1 cellular context compared by ENCODE assay signal in the genomic region with DNA sequence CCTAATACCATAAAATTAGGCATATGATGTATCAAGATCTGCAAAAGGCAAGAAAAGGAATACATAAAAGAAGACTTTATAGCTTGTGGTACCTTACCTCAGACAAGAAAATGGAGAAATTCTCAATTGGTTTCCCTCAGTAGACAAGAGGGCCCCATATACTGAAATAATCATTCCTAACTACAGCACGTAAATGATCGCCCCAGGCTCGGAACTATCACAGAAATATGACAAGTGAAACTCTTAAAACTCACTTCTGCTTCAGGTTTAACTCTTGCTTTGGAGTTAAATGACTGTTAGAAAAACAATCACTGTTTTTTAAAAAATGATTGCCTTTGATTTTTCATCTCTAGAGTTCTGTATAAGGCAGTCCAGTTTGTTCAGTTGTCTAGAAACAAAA.
TF ChIP-seq lines count a peak whose summit lies in the region.

No MANE protein-coding gene starts in this region.

TF ChIP-seq in HEK293T, 16 proteins besides CTCF, POLR2A, EP300 and RAD21 (continued from another document):
- TF ChIP-seq FOXM1 (IDR thresholded peaks at IDR 0.05; ENCODE audit: borderline replicate concordance), result no peak
- no peak for TF ChIP-seq ELF4 (IDR thresholded peaks at IDR 0.05)
- TF ChIP-seq NFRKB (IDR thresholded peaks at IDR 0.05), result no peak
- no peak for TF ChIP-seq HDGF (IDR thresholded peaks at IDR 0.05; ENCODE audit: borderline replicate concordance)
- no peak for TF ChIP-seq TARDBP (IDR thresholded peaks at IDR 0.05)
- TF ChIP-seq, protein P1, sequence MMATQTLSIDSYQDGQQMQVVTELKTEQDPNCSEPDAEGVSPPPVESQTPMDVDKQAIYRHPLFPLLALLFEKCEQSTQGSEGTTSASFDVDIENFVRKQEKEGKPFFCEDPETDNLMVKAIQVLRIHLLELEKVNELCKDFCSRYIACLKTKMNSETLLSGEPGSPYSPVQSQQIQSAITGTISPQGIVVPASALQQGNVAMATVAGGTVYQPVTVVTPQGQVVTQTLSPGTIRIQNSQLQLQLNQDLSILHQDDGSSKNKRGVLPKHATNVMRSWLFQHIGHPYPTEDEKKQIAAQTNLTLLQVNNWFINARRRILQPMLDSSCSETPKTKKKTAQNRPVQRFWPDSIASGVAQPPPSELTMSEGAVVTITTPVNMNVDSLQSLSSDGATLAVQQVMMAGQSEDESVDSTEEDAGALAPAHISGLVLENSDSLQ (IDR thresholded peaks at IDR 0.05), result no peak
- no peak for TF ChIP-seq SP1 (IDR thresholded peaks at IDR 0.05)
